ENCODE assay signal across 12 cellular contexts in genomic region chr6:29941006-29941405, GRCh38. TPM values are rescaled to one million over a fixed set of nuclear protein-coding genes. Genes with fewer than 3 reads are reported as not detected.
A peak's percentile ranks its signal among the peaks of the same experiment; 100 is the strongest.
DNase-seq lines count a peak whose midpoint lies in the region; ATAC-seq, FAIRE-seq and TF ChIP-seq lines count a peak whose summit lies in the region.
"Had no signal": no experiment of that assay in that cellular context is flagged by ENCODE, and none has a peak within 500 bp of the region (broad histone marks: within the 10 kb centered on the region; RNA-seq: fewer than 3 reads in every experiment).

No MANE protein-coding gene starts in this region.

- no peak overlapping the region for H3K9ac ChIP-seq in BLaER1

- H3K4me3 ChIP-seq in BLaER1 (no peak overlapping the region), muscle layer of duodenum (ENCODE audit: low read depth in 1 of 2, low read length in 2 of 2) (no peak overlapping the region)

- H3K36me3 ChIP-seq in BLaER1 (peaks cover 20% of the 10 kb centered on the region), muscle layer of duodenum (ENCODE audit: control insufficient read depth in 1 of 2, insufficient read depth in 2 of 2, low read length in 2 of 2) (peaks cover 0 to 6% of the 10 kb centered on the region in 2 donors)

- H3K27ac Mint-ChIP-seq in activated naive CD8-positive, alpha-beta T cell = peak overlapping the region; percentile 100

- H3K4me3 Mint-ChIP-seq in activated naive CD8-positive, alpha-beta T cell = peak overlapping the region; percentile 96

- peaks cover 19% of the 10 kb centered on the region for H3K36me3 Mint-ChIP-seq in activated naive CD8-positive, alpha-beta T cell

- no peak for TF ChIP-seq POLR2A in GM12891 (IDR thresholded peaks at IDR 0.05; ENCODE audit: low read depth, low read length)

- H3K9me3 Mint-ChIP-seq in activated naive CD8-positive, alpha-beta T cell (ENCODE audit: low read depth) = no peaks in the 10 kb centered on the region

- H3K27me3 Mint-ChIP-seq in activated naive CD8-positive, alpha-beta T cell = no peaks in the 10 kb centered on the region

- no peaks in the 10 kb centered on the region; the same call in 1 of the 2 replicates for H3K9me3 ChIP-seq in BLaER1
- H3K9me3 ChIP-seq in muscle layer of duodenum (ENCODE audit: control insufficient read depth in 1 of 2, low read length in 2 of 2) = no peaks in the 10 kb centered on the region
- H3K9me3 ChIP-seq: esophagus muscularis mucosa had no signal

- no peaks in the 10 kb centered on the region for H3K27me3 ChIP-seq in BLaER1
- H3K27me3 ChIP-seq in muscle layer of duodenum (ENCODE audit: low read depth, low read length) = no peaks in the 10 kb centered on the region
- H3K27me3 ChIP-seq: esophagus muscularis mucosa had no signal

- ATAC-seq in HG02973 (IDR thresholded peaks at IDR 0.05; ENCODE audit: unreplicated experiment) = no peak
- no peak for ATAC-seq in HG02870 (IDR thresholded peaks at IDR 0.05; ENCODE audit: unreplicated experiment)
- no peak for ATAC-seq in GM18520 (IDR thresholded peaks at IDR 0.05; ENCODE audit: unreplicated experiment)

- peaks cover 25% of the 10 kb centered on the region for H4K20me1 ChIP-seq in BLaER1

- no peak overlapping the region for H3K27ac ChIP-seq in BLaER1
- peak overlapping the region; percentile 97 for H3K27ac ChIP-seq in muscle layer of duodenum (ENCODE audit: low read length)

- H3K4me2 ChIP-seq in BLaER1 = 0 out of 2 replicates have a peak overlapping the region, but pooled peaks have one; percentile 73

- DNase-seq in GM12891 (ENCODE audit: insufficient read length, low spot score) = no peak
- DNase-seq in NCI-H2029 (lab: John Stamatoyannopoulos, UW) = no peak
- DNase-seq: C1 segment of cervical spinal cord, kidney, Right ventricle myocardium superior had no signal

- peak; percentile 26 for FAIRE-seq in GM12891 (lab: Jason Lieb, UNC)
- FAIRE-seq: kidney had no signal

- H3K4me1 ChIP-seq in BLaER1 (peaks cover 22% of the 10 kb centered on the region), muscle layer of duodenum (ENCODE audit: control insufficient read depth in 1 of 2, insufficient read depth in 2 of 2, low read length in 2 of 2) (peaks cover 0 to 11% of the 10 kb centered on the region in 2 donors)

- H3K4me1 Mint-ChIP-seq in activated naive CD8-positive, alpha-beta T cell (ENCODE audit: low read depth) = peaks cover 43% of the 10 kb centered on the region

TF ChIP-seq in GM12891, 5 proteins besides CTCF, POLR2A, EP300 and RAD21:
- no peak for TF ChIP-seq POU2F2 (IDR thresholded peaks at IDR 0.05; ENCODE audit: low read depth, low read length)
- TF ChIP-seq TAF1 (IDR thresholded peaks at IDR 0.05; ENCODE audit: low read depth, low read length) = no peak
- no peak for TF ChIP-seq POLR2AphosphoS5 (IDR thresholded peaks at IDR 0.05; ENCODE audit: low read depth, low read length)
- no peak for TF ChIP-seq SPI1 (IDR thresholded peaks at IDR 0.05; ENCODE audit: low read depth, low read length)
- TF ChIP-seq PAX5 (IDR thresholded peaks at IDR 0.05; ENCODE audit: insufficient read depth, low read length, severe bottlenecking) = no peak
TF ChIP-seq in GM12891: peak in this region for 0.

RNA-seq across cellular contexts. Expression of gene HLA-A, which starts 1.3 kb away (rescaled TPM):
- 908 TPM for polyA plus RNA-seq in GM12891 (2012; ENCODE audit: low read depth, missing spikeins)
